17 cellular contexts compared by ENCODE assay signal in genomic region chr17:6240001-6240400, GRCh38.
"Had no signal": no experiment of that assay in that cellular context is flagged by ENCODE, and none has a peak within 500 bp of the region (broad histone marks: within the 10 kb centered on the region; RNA-seq: fewer than 3 reads in every experiment).

No MANE protein-coding gene starts in this region.

- H3K27me3 ChIP-seq: ovary, thyroid gland, upper lobe of left lung, uterus had no signal

- H3K4me3 ChIP-seq: heart left ventricle, mucosa of descending colon, ovary, suprapubic skin, thyroid gland, upper lobe of left lung, uterus had no signal

- H3K27ac ChIP-seq: heart left ventricle, neutrophil, ovary, suprapubic skin, thyroid gland, upper lobe of left lung, uterus had no signal

- H3K27ac Mint-ChIP-seq: stimulated activated effector memory CD8-positive, alpha-beta T cell treated with anti-CD3 and anti-CD28 coated beads, Interleukin-12 subunit alpha, Interleukin-12 subunit beta, amount 100 ng/mL, for 72 hours had no signal

- H3K4me1 ChIP-seq: heart left ventricle, suprapubic skin, thyroid gland, upper lobe of left lung, uterus had no signal

- H3K36me3 ChIP-seq: heart left ventricle, neutrophil, ovary, suprapubic skin, thyroid gland, upper lobe of left lung, uterus had no signal

- H3K36me3 Mint-ChIP-seq: naive thymus-derived CD8-positive, alpha-beta T cell; stimulated activated effector memory CD8-positive, alpha-beta T cell treated with anti-CD3 and anti-CD28 coated beads, Interleukin-12 subunit alpha, Interleukin-12 subunit beta, amount 100 ng/mL, for 72 hours had no signal

- H3K9me3 ChIP-seq: heart left ventricle, mucosa of descending colon, neutrophil, ovary, suprapubic skin, thyroid gland, upper lobe of left lung, uterus had no signal

- H3K4me1 Mint-ChIP-seq: naive thymus-derived CD8-positive, alpha-beta T cell; stimulated activated effector memory CD8-positive, alpha-beta T cell treated with anti-CD3 and anti-CD28 coated beads, Interleukin-12 subunit alpha, Interleukin-12 subunit beta, amount 100 ng/mL, for 72 hours had no signal

- DNase-seq: cerebellar nuclear complex; heart left ventricle; kidney glomerular epithelial cell; mucosa of descending colon; naive thymus-derived CD8-positive, alpha-beta T cell; ovary; right cardiac atrium; small intestine; stimulated activated CD4-positive, alpha-beta T cell treated with anti-CD3 and anti-CD28 coated beads, Interleukin-2, amount 100 ng/mL, for 48 hours; stimulated activated CD8-positive, alpha-beta memory T cell treated with anti-CD3 and anti-CD28 coated beads, Interleukin-4, amount 100 ng/mL, for 48 hours; stimulated activated naive CD8-positive, alpha-beta T cell treated with anti-CD3 and anti-CD28 coated beads, Interleukin-15, Interleukin-2, amounts not matched to agents 100 U/mL and 50 U/mL, for 24 hours; thyroid gland; upper lobe of left lung; uterus had no signal

- H3K4me3 Mint-ChIP-seq: naive thymus-derived CD8-positive, alpha-beta T cell; stimulated activated effector memory CD8-positive, alpha-beta T cell treated with anti-CD3 and anti-CD28 coated beads, Interleukin-12 subunit alpha, Interleukin-12 subunit beta, amount 100 ng/mL, for 72 hours had no signal

- H3K9me3 Mint-ChIP-seq: naive thymus-derived CD8-positive, alpha-beta T cell; stimulated activated effector memory CD8-positive, alpha-beta T cell treated with anti-CD3 and anti-CD28 coated beads, Interleukin-12 subunit alpha, Interleukin-12 subunit beta, amount 100 ng/mL, for 72 hours had no signal

- ATAC-seq: heart left ventricle; mucosa of descending colon; naive thymus-derived CD8-positive, alpha-beta T cell; right cardiac atrium; stimulated activated effector memory CD8-positive, alpha-beta T cell treated with anti-CD3 and anti-CD28 coated beads, Interleukin-12 subunit alpha, Interleukin-12 subunit beta, amount 100 ng/mL, for 72 hours; stimulated activated naive CD8-positive, alpha-beta T cell treated with anti-CD3 and anti-CD28 coated beads, Interleukin-15, Interleukin-2, amounts not matched to agents 100 U/mL and 50 U/mL, for 24 hours had no signal
